ENCODE assay signal across 11 cellular contexts in the genomic region with DNA sequence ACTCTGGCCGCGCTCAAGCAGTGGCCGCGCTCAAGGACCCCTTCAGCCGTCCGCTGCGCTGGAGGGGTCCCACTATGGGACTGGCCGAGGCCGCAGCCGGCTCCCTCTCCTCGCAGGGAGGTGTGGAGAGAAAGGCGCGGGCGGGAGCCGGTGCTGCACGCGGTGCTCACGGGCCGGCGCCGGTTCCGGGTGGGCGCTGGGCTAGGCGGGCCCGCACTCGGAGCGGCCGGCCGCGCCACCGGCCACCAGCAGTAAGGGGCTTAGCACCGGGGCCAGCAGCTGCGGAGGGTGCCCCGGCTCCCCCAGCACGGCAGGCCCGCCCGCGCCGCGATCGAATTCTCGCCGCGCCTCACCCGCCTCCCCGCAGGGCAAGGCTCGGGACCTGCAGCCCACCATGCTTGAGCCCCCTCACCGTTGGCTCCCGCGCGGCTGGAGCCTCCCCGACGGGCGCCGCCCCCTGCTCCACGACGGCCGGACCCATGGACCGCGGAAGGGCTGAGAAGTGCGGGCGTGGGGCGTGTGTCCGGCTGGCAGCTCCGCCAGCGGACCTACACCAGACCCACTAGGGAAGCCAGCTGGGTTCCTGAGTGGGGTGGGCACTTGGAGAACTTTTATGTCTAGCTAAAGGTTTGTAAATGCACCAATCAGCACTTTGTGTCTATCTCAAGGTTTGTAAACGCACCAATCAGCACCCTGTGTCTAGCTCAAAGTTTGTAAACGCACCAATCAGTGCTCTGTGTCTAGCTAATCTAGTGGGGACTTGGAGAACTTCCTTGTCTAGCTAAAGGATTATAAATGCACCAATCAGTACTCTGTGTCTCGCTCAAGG. TPM values are rescaled to one million over a fixed set of nuclear protein-coding genes. Genes with fewer than 3 reads are reported as not detected.
DNase-seq lines count a peak whose midpoint lies in the region; ATAC-seq, FAIRE-seq and TF ChIP-seq lines count a peak whose summit lies in the region.
"Had no signal": no experiment of that assay in that cellular context is flagged by ENCODE, and none has a peak within 500 bp of the region (broad histone marks: within the 10 kb centered on the region; RNA-seq: fewer than 3 reads in every experiment).

No MANE protein-coding gene starts in this region.

- no peaks in the 10 kb centered on the region for H4K20me1 ChIP-seq in SK-N-SH (ENCODE audit: insufficient read depth)

- no peaks in the 10 kb centered on the region for H3F3A ChIP-seq in SK-N-SH (replicated peaks; ENCODE audit: insufficient read depth)

- H3K4me1 ChIP-seq in SK-N-SH (ENCODE audit: control insufficient read depth in 1 of 2, insufficient read depth in 2 of 2, low read depth in 1 of 2, low read length in 1 of 2), result no peaks in the 10 kb centered on the region; a peak in 1 of 4 replicates
- no peaks in the 10 kb centered on the region for H3K4me1 ChIP-seq in kidney (ENCODE audit: control insufficient read depth in 1 of 2, insufficient read depth in 1 of 2, low read depth in 1 of 2, low read length in 2 of 2)
- H3K4me1 ChIP-seq in stomach smooth muscle (ENCODE audit: control insufficient read depth, insufficient read depth, low read length), result peaks cover 3% of the 10 kb centered on the region

- peaks cover 5% of the 10 kb centered on the region for H3K9me3 Mint-ChIP-seq in activated CD4-positive, alpha-beta memory T cell treated with anti-CD3 and anti-CD28 coated beads for 36 hours

- no peak for FAIRE-seq in kidney (lab: Jason Lieb, UNC)

- POLR2A ChIA-PET in SK-N-SH (lab: Yijun Ruan, JAX), result no interaction called here
- POLR2A ChIA-PET in activated CD4-positive, alpha-beta memory T cell treated with anti-CD3 and anti-CD28 coated beads for 36 hours (lab: Charles Lee), result interaction anchor here (0.7 kb wide), 1 partner anchor 16 kb away, joined by 3 read pairs; no protein-coding TSS in a partner anchor

- H3K4me2 ChIP-seq in SK-N-SH, result no peak overlapping the region
- H3K4me2 ChIP-seq: smooth muscle cell had no signal

- H3K9me3 ChIP-seq in SK-N-SH, result no peaks in the 10 kb centered on the region
- no peaks in the 10 kb centered on the region for H3K9me3 ChIP-seq in kidney (ENCODE audit: control insufficient read depth in 1 of 2, low read length in 2 of 2)
- no peaks in the 10 kb centered on the region for H3K9me3 ChIP-seq in stomach smooth muscle (ENCODE audit: control insufficient read depth in 2 of 2, low read length in 2 of 2)

- H3K27me3 ChIP-seq in SK-N-SH (ENCODE audit: insufficient read depth), result no peaks in the 10 kb centered on the region
- peaks cover 0 to 6% of the 10 kb centered on the region in 2 donors for H3K27me3 ChIP-seq in stomach smooth muscle (ENCODE audit: control insufficient read depth in 1 of 2, insufficient read depth in 2 of 2, low read length in 2 of 2)

- TF ChIP-seq CTCF in SK-N-SH (IDR thresholded peaks at IDR 0.05) (no peak), kidney (IDR thresholded peaks at IDR 0.05; ENCODE audit: borderline replicate concordance, extremely low read depth, insufficient read depth) (no peak)

- H3K4me3 Mint-ChIP-seq in activated CD4-positive, alpha-beta memory T cell treated with anti-CD3 and anti-CD28 coated beads for 36 hours, result no peak overlapping the region
- H3K4me3 Mint-ChIP-seq: activated CD4-positive, alpha-beta memory T cell treated with anti-CD3 and anti-CD28 coated beads, Interleukin-2, amount 10 ng/mL, durations not matched to agents 7 days and 5 days had no signal

- H3K9ac ChIP-seq in SK-N-SH (no peak overlapping the region), kidney (ENCODE audit: low read length in 2 of 2) (no peak overlapping the region), stomach smooth muscle (ENCODE audit: low read length in 2 of 2) (peak overlapping the region; percentile 42)

- no peaks in the 10 kb centered on the region for H3K79me2 ChIP-seq in SK-N-SH (ENCODE audit: insufficient read depth)

- peaks cover 6% of the 10 kb centered on the region for H3K4me1 Mint-ChIP-seq in activated CD4-positive, alpha-beta memory T cell treated with anti-CD3 and anti-CD28 coated beads for 36 hours (ENCODE audit: low read depth)

- ATAC-seq in SK-N-SH treated with all-trans-retinoic acid at 6 μM for 48 hours (no peak), HG03095 (IDR thresholded peaks at IDR 0.05; ENCODE audit: unreplicated experiment) (no peak)

- peaks cover 5% of the 10 kb centered on the region for H3K36me3 Mint-ChIP-seq in activated CD4-positive, alpha-beta memory T cell treated with anti-CD3 and anti-CD28 coated beads for 36 hours

- 71% methylated on average over 7 of the region's 69 CpGs for WGBS in SK-N-SH (ENCODE audit: low lambda C conversion rate)

- H3K27me3 Mint-ChIP-seq in activated CD4-positive, alpha-beta memory T cell treated with anti-CD3 and anti-CD28 coated beads for 36 hours, result peaks cover 23% of the 10 kb centered on the region

- no peak for TF ChIP-seq RAD21 in SK-N-SH (IDR thresholded peaks at IDR 0.05; ENCODE audit: low read length)

- H3K4me3 ChIP-seq in SK-N-SH (ENCODE audit: low read depth in 2 of 2, low read length in 1 of 2) (peak overlapping the region in 1 of 2 experiments; percentile 34; a peak in 2 of 4 replicates), kidney (ENCODE audit: low read length in 2 of 2) (peak overlapping the region; percentile 6 to 50), stomach smooth muscle (ENCODE audit: low read length in 2 of 2) (peak overlapping the region; percentile 58 to 73)
- H3K4me3 ChIP-seq: smooth muscle cell had no signal

- H2AFZ ChIP-seq in SK-N-SH (ENCODE audit: low read depth), result no peak overlapping the region

- no peak overlapping the region for H3K27ac Mint-ChIP-seq in activated CD4-positive, alpha-beta memory T cell treated with anti-CD3 and anti-CD28 coated beads for 36 hours
- H3K27ac Mint-ChIP-seq: activated CD4-positive, alpha-beta memory T cell treated with anti-CD3 and anti-CD28 coated beads, Interleukin-2, amount 10 ng/mL, durations not matched to agents 7 days and 5 days had no signal

- CTCF ChIA-PET in SK-N-SH (lab: Yijun Ruan, JAX), result interaction anchor here (0.7 to 3.0 kb wide), 7 partner anchors 12 to 356 kb away, joined by 3 to 26 read pairs (median 3); no protein-coding TSS in a partner anchor
- CTCF ChIA-PET in activated CD4-positive, alpha-beta memory T cell treated with anti-CD3 and anti-CD28 coated beads for 36 hours (lab: Charles Lee), result interaction anchor here (1.9 to 2.7 kb wide), 2 partner anchors 218 to 357 kb away, joined by 7 to 21 read pairs; no protein-coding TSS in a partner anchor

- DNase-seq in SK-N-SH (peak; percentile 34), astrocyte of the hippocampus (ENCODE audit: low read depth, low spot score) (peak; percentile 39), kidney (peak; percentile 72), cerebellum (ENCODE audit: low spot score) (no peak)
- DNase-seq in activated CD4-positive, alpha-beta memory T cell treated with anti-CD3 and anti-CD28 coated beads for 36 hours, result no peak
- DNase-seq: activated CD4-positive, alpha-beta memory T cell treated with anti-CD3 and anti-CD28 coated beads, Interleukin-2, amount 10 ng/mL, durations not matched to agents 7 days and 5 days; C1 segment of cervical spinal cord had no signal

- intact Hi-C loops in kidney (cut with DNase I), result loop anchor here (10.0 kb wide), 1 partner anchor 353 kb away; no protein-coding TSS in a partner anchor
- intact Hi-C loops in activated CD4-positive, alpha-beta memory T cell treated with anti-CD3 and anti-CD28 coated beads for 36 hours (cut with micrococcal nuclease), result loop anchor here (5.0 kb wide), 1 partner anchor 340 kb away; a partner anchor contains a TSS

- H3K36me3 ChIP-seq in SK-N-SH (replicated peaks in 1 of 2; ENCODE audit: control insufficient read depth in 1 of 2, insufficient read depth in 2 of 2, low read length in 1 of 2) (no peaks in the 10 kb centered on the region), kidney (ENCODE audit: control insufficient read depth in 1 of 2, insufficient read depth in 2 of 2, low read length in 2 of 2) (no peaks in the 10 kb centered on the region), stomach smooth muscle (ENCODE audit: control insufficient read depth in 2 of 2, insufficient read depth in 2 of 2, low read length in 2 of 2) (no peaks in the 10 kb centered on the region)

- TF ChIP-seq EP300 in SK-N-SH (IDR thresholded peaks at IDR 0.05; ENCODE audit: borderline replicate concordance in 1 of 2, low read depth in 1 of 2, low read length in 1 of 2), result no peak

- H3K9me2 ChIP-seq in SK-N-SH, result no peaks in the 10 kb centered on the region

- no peak overlapping the region for H3K27ac ChIP-seq in SK-N-SH (ENCODE audit: low read depth in 2 of 2, low read length in 1 of 2)
- H3K27ac ChIP-seq in kidney (ENCODE audit: low read depth in 2 of 2, low read length in 2 of 2), result no peak overlapping the region
- H3K27ac ChIP-seq in stomach smooth muscle (ENCODE audit: low read length), result no peak overlapping the region

TF ChIP-seq in SK-N-SH treated with all-trans-retinoic acid at 6 μM for 48 hours, 23 proteins besides CTCF, POLR2A, EP300 and RAD21 (continues in another document):
- TF ChIP-seq ZFP3 (CRISPR knock-in tag; IDR thresholded peaks at IDR 0.05) (no peak), RARB (CRISPR knock-in tag; IDR thresholded peaks at IDR 0.05) (no peak), TOX (CRISPR knock-in tag; IDR thresholded peaks at IDR 0.05; ENCODE audit: borderline replicate concordance) (no peak), TCF4 (CRISPR knock-in tag; IDR thresholded peaks at IDR 0.05; ENCODE audit: borderline replicate concordance) (no peak), ZFP30 (CRISPR knock-in tag; IDR thresholded peaks at IDR 0.05) (no peak), OSR1 (CRISPR knock-in tag; IDR thresholded peaks at IDR 0.05) (no peak), PPARA (CRISPR knock-in tag; IDR thresholded peaks at IDR 0.05; ENCODE audit: borderline replicate concordance) (no peak)

RNA-seq across cellular contexts. Expression of a gene that starts 49.5 kb away (rescaled TPM):
- 0.72 and 1.3 TPM in 2 replicates for polyA plus RNA-seq in SK-N-SH (2012; rRNA removed)
- polyA plus RNA-seq in SK-N-SH (2012; cell fraction: cytosol; rRNA removed), result 1.6 TPM in 2 replicates
- 2.0 and 2.3 TPM in 2 replicates for polyA plus RNA-seq in SK-N-SH (2012; cell fraction: nucleus; rRNA removed)
- total RNA-seq in kidney, result 16.3 TPM
- polyA plus RNA-seq in kidney (ENCODE audit: insufficient read depth, low read depth, low replicate concordance), result 1.6 TPM
- 36.3 TPM for total RNA-seq in cerebellum
- total RNA-seq in activated CD4-positive, alpha-beta memory T cell treated with anti-CD3 and anti-CD28 coated beads for 36 hours, result 10 to 100 TPM; 11.0 to 11.8 TPM

RNA-seq across cellular contexts. Expression of a gene that starts 49.7 kb away (rescaled TPM):
- polyA plus RNA-seq in SK-N-SH (2012; rRNA removed), result 2.1 and 4.1 TPM in 2 replicates
- 2.5 and 3.3 TPM in 2 replicates for polyA plus RNA-seq in SK-N-SH (2012; cell fraction: cytosol; rRNA removed)
- 3.1 and 4.7 TPM in 2 replicates for polyA plus RNA-seq in SK-N-SH (2012; cell fraction: nucleus; rRNA removed)
- 25.6 TPM for total RNA-seq in kidney
- polyA plus RNA-seq in kidney (ENCODE audit: insufficient read depth, low read depth, low replicate concordance), result 9.5 TPM
- 53.8 TPM for total RNA-seq in cerebellum
- total RNA-seq in activated CD4-positive, alpha-beta memory T cell treated with anti-CD3 and anti-CD28 coated beads for 36 hours, result 1 to 10 TPM; 4.5 to 5.4 TPM

Comparison
In these comparisons a context has a peak if more than half of its experiments do, and no peak if none do; other contexts are left out.
1. DNase-seq: peak in SK-N-SH (single experiment), astrocyte of the hippocampus (single experiment) and kidney (single experiment); none in cerebellum (single experiment) and activated CD4-positive, alpha-beta memory T cell treated with anti-CD3 and anti-CD28 coated beads for 36 hours (single experiment).
2. H3K9ac ChIP-seq: peak in stomach smooth muscle (2 of 2); none in SK-N-SH (single experiment) and kidney (0 of 2).